Comparison of ENCODE assay signal across 27 cellular contexts in genomic region chr1:172641492-172641891, GRCh38. TPM values are rescaled to one million over a fixed set of nuclear protein-coding genes. Genes with fewer than 3 reads are reported as not detected.
"Had no signal": no experiment of that assay in that cellular context is flagged by ENCODE, and none has a peak within 500 bp of the region (broad histone marks: within the 10 kb centered on the region; RNA-seq: fewer than 3 reads in every experiment).

No MANE protein-coding gene starts in this region.

- DNase-seq: activated CD4-positive, alpha-beta memory T cell treated with anti-CD3 and anti-CD28 coated beads for 36 hours; activated CD4-positive, alpha-beta T cell treated with anti-CD3 and anti-CD28 coated beads for 1 hour; activated CD8-positive, alpha-beta memory T cell treated with anti-CD3 and anti-CD28 coated beads, Interleukin-2, amount 10 ng/mL, durations not matched to agents 7 days and 5 days; activated naive CD4-positive, alpha-beta T cell treated with Interleukin-2 at 50 U/mL for 16 hours; activated T-cell treated with anti-CD3 and anti-CD28 coated beads for 4 hours; adrenal gland; cerebellar nuclear complex; endodermal cell; esophagus squamous epithelium; gastrocnemius medialis; heart left ventricle; left colon; nephron progenitor cell; pancreas; psoas muscle; stimulated activated CD4-positive, alpha-beta T cell treated with anti-CD3 and anti-CD28 coated beads, Interleukin-4, amount 100 ng/mL, for 24 hours; stimulated activated naive CD4-positive, alpha-beta T cell treated with Interleukin-2 at 50 U/mL for 16 hours; substantia nigra; T-helper 1 cell; T-helper 9 cell; thyroid gland had no signal

- H3K9me3 Mint-ChIP-seq: endodermal cell had no signal

- H3K4me1 ChIP-seq: adrenal gland, gastrocnemius medialis, pancreas, psoas muscle, right atrium auricular region, thyroid gland had no signal

- H3K27ac ChIP-seq: adrenal gland, coronary artery, esophagus squamous epithelium, gastrocnemius medialis, heart left ventricle, pancreas, psoas muscle, right atrium auricular region, thyroid gland had no signal

- H3K27me3 ChIP-seq: adrenal gland, esophagus squamous epithelium, gastrocnemius medialis, heart left ventricle, pancreas, right atrium auricular region, thyroid gland had no signal

- H3K36me3 ChIP-seq: adrenal gland, esophagus squamous epithelium, gastrocnemius medialis, heart left ventricle, pancreas, right atrium auricular region, thyroid gland had no signal

- H3K9me3 ChIP-seq: adrenal gland, esophagus squamous epithelium, gastrocnemius medialis, pancreas, psoas muscle, right atrium auricular region, thyroid gland had no signal

- H3K36me3 Mint-ChIP-seq: memory B cell had no signal

- H3K27ac Mint-ChIP-seq: activated CD4-positive, alpha-beta memory T cell treated with anti-CD3 and anti-CD28 coated beads for 36 hours; activated CD8-positive, alpha-beta memory T cell treated with anti-CD3 and anti-CD28 coated beads, Interleukin-2, amount 10 ng/mL, durations not matched to agents 7 days and 5 days; endodermal cell; memory B cell; nephron progenitor cell had no signal

- H3K4me3 Mint-ChIP-seq: activated CD4-positive, alpha-beta memory T cell treated with anti-CD3 and anti-CD28 coated beads for 36 hours; activated CD8-positive, alpha-beta memory T cell treated with anti-CD3 and anti-CD28 coated beads, Interleukin-2, amount 10 ng/mL, durations not matched to agents 7 days and 5 days; endodermal cell; memory B cell; nephron progenitor cell had no signal

- ATAC-seq: activated CD8-positive, alpha-beta memory T cell treated with anti-CD3 and anti-CD28 coated beads, Interleukin-2, amount 10 ng/mL, durations not matched to agents 7 days and 5 days; gastrocnemius medialis; heart left ventricle; left colon; pancreas; psoas muscle had no signal

- H3K4me3 ChIP-seq: adrenal gland, coronary artery, esophagus squamous epithelium, gastrocnemius medialis, heart left ventricle, pancreas, psoas muscle, right atrium auricular region, thyroid gland had no signal

RNA-seq across cellular contexts. Expression of gene FASLG, which starts 17.4 kb away (rescaled TPM):
- total RNA-seq: bronchial epithelial cell, endodermal cell, gastrocnemius medialis, lower leg skin, myocyte, right atrium auricular region had no signal
- polyA plus RNA-seq: heart left ventricle, psoas muscle had no signal
